ENCODE assay signal across 1 cellular context in the genomic region with DNA sequence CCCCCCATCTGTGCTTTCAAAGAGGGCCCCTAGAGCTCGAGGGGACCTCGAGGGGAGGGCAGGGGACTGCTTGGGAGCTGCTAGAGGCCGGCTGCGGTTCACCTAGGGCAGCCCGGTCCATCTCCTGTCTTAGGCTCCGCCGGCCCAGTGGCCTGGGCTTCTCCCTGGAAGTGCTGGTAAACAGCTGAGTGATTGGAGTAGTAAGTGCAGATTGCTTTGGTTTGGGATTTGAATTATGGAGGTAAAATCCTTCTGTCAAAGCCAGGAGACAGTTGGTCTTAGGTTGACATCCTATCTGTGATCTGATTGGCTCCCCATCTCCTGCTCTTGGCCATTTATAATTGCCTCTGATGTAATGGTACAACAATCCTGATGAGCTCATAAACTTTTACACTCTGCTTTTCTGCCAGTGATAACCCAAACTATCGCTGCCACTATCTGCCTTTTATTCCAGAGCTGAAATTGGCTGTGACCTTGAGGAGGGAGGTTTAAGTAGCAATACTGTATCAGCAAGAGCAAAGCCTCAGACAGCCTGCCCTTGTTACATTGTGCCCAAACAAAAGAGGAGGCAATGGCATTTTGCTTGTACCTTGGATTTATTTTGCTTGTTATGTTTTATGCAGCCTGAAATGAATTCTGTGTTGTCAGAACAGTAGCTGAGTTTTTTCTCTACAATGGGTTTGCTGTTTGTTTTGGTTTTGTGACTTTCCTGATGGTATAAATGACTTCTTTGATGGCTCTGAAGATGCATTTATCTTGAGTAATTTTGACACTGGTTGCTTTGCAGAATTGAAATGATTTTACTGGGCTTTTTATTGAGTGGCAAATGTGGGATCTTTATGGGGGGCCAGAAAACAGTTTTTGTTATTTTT.
TF ChIP-seq lines count a peak whose summit lies in the region.

No MANE protein-coding gene starts in this region.

TF ChIP-seq in HepG2, 621 proteins besides CTCF, POLR2A, EP300 and RAD21 (continued from another document and continues in another):
- TF ChIP-seq, protein P1, sequence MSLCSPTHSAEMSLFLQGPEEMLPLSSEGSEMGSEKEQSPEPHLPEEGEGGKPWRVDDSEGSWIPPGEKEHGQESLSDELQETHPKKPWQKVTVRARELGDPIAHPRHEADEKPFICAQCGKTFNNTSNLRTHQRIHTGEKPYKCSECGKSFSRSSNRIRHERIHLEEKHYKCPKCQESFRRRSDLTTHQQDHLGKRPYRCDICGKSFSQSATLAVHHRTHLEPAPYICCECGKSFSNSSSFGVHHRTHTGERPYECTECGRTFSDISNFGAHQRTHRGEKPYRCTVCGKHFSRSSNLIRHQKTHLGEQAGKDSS (CRISPR knock-in tag; IDR thresholded peaks at IDR 0.05; ENCODE audit: borderline replicate concordance, low read depth): no peak
- TF ChIP-seq MXI1 (IDR thresholded peaks at IDR 0.05; ENCODE audit: borderline replicate concordance, low read depth, low read length) (peak; percentile 86; the same call in 2 of the 3 replicates), POLR2AphosphoS5 (IDR thresholded peaks at IDR 0.05; ENCODE audit: low read depth, low read length) (peak; percentile 28; the same call in 1 of the 2 replicates), MAFK (conservative IDR thresholded peaks at IDR 0.05 in 1 of 2, IDR thresholded peaks at IDR 0.05 in 1 of 2; ENCODE audit: low read length in 2 of 2) (no peak), XBP1 (CRISPR knock-in tag; IDR thresholded peaks at IDR 0.05) (no peak), HOXA3 (CRISPR knock-in tag; IDR thresholded peaks at IDR 0.05) (peak; percentile 24; the same call in 1 of the 2 replicates), GATAD1 (CRISPR knock-in tag; IDR thresholded peaks at IDR 0.05) (no peak), U2AF2 (IDR thresholded peaks at IDR 0.05; ENCODE audit: low read depth, low read length) (no peak), ZSCAN22 (CRISPR knock-in tag; IDR thresholded peaks at IDR 0.05) (no peak), ZNF660 (CRISPR knock-in tag; IDR thresholded peaks at IDR 0.05; ENCODE audit: borderline replicate concordance, low read depth) (no peak), ZNF33B (CRISPR knock-in tag; IDR thresholded peaks at IDR 0.05) (no peak), CHD2 (IDR thresholded peaks at IDR 0.05; ENCODE audit: low read depth, low read length) (no peak), GABPB1 (CRISPR knock-in tag; IDR thresholded peaks at IDR 0.05) (peak; percentile 29; the same call in 1 of the 2 replicates), ZC3H13 (CRISPR knock-in tag; IDR thresholded peaks at IDR 0.05) (no peak), THAP11 (CRISPR knock-in tag; IDR thresholded peaks at IDR 0.05) (no peak; the same call in 1 of the 2 replicates), TBL1XR1 (IDR thresholded peaks at IDR 0.05; ENCODE audit: borderline replicate concordance, low read length, partially characterized antibody) (peak; percentile 33), CEBPG (CRISPR knock-in tag; IDR thresholded peaks at IDR 0.05) (0 out of 2 replicates have a peak, but pooled peaks have one; percentile 22), ZNF816 (CRISPR knock-in tag; IDR thresholded peaks at IDR 0.05; ENCODE audit: borderline replicate concordance) (no peak), ZSCAN25 (CRISPR knock-in tag; IDR thresholded peaks at IDR 0.05) (no peak), RBM22 (optimal IDR thresholded peaks at IDR 0.05; ENCODE audit: low read length) (no peak), SALL1 (CRISPR knock-in tag; IDR thresholded peaks at IDR 0.05) (no peak), FOXA1 (IDR thresholded peaks at IDR 0.05) (no peak), FOXA1 (CRISPR knock-in tag; IDR thresholded peaks at IDR 0.05) (no peak), PPARG (CRISPR knock-in tag; conservative IDR thresholded peaks at IDR 0.05) (no peak), HMG20B (CRISPR knock-in tag; conservative IDR thresholded peaks at IDR 0.05) (no peak), MXD4 (CRISPR knock-in tag; IDR thresholded peaks at IDR 0.05) (0 out of 2 replicates have a peak, but pooled peaks have one; percentile 34), ZNF556 (CRISPR knock-in tag; IDR thresholded peaks at IDR 0.05; ENCODE audit: borderline replicate concordance) (no peak), SIN3A (IDR thresholded peaks at IDR 0.05; ENCODE audit: borderline replicate concordance, low read depth, low read length) (peak; percentile 100), U2AF1 (optimal IDR thresholded peaks at IDR 0.05; ENCODE audit: low read depth, low read length) (no peak), ZBTB1 (CRISPR knock-in tag; IDR thresholded peaks at IDR 0.05; ENCODE audit: borderline replicate concordance) (no peak), ISL2 (CRISPR knock-in tag; IDR thresholded peaks at IDR 0.05) (no peak), ZNF766 (CRISPR knock-in tag; IDR thresholded peaks at IDR 0.05; ENCODE audit: borderline replicate concordance) (no peak), ZFX (CRISPR knock-in tag; IDR thresholded peaks at IDR 0.05; ENCODE audit: low read depth) (peak; percentile 15), SCMH1 (CRISPR knock-in tag; IDR thresholded peaks at IDR 0.05; ENCODE audit: borderline replicate concordance) (no peak), ZNF782 (CRISPR knock-in tag; IDR thresholded peaks at IDR 0.05; ENCODE audit: borderline replicate concordance) (no peak), ZBTB8A (CRISPR knock-in tag; IDR thresholded peaks at IDR 0.05; ENCODE audit: borderline replicate concordance, low read depth) (no peak), ZNF672 (CRISPR knock-in tag; IDR thresholded peaks at IDR 0.05) (no peak), AHR (CRISPR knock-in tag; IDR thresholded peaks at IDR 0.05) (no peak), ZSCAN9 (CRISPR knock-in tag; IDR thresholded peaks at IDR 0.05; ENCODE audit: borderline replicate concordance) (no peak), SRY (CRISPR knock-in tag; IDR thresholded peaks at IDR 0.05) (no peak), GZF1 (CRISPR knock-in tag; IDR thresholded peaks at IDR 0.05) (no peak), BRD4 (CRISPR knock-in tag; IDR thresholded peaks at IDR 0.05) (no peak)
- TF ChIP-seq, protein P2, sequence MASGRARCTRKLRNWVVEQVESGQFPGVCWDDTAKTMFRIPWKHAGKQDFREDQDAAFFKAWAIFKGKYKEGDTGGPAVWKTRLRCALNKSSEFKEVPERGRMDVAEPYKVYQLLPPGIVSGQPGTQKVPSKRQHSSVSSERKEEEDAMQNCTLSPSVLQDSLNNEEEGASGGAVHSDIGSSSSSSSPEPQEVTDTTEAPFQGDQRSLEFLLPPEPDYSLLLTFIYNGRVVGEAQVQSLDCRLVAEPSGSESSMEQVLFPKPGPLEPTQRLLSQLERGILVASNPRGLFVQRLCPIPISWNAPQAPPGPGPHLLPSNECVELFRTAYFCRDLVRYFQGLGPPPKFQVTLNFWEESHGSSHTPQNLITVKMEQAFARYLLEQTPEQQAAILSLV (CRISPR knock-in tag; IDR thresholded peaks at IDR 0.05; ENCODE audit: borderline replicate concordance): no peak
- TF ChIP-seq, protein P3, sequence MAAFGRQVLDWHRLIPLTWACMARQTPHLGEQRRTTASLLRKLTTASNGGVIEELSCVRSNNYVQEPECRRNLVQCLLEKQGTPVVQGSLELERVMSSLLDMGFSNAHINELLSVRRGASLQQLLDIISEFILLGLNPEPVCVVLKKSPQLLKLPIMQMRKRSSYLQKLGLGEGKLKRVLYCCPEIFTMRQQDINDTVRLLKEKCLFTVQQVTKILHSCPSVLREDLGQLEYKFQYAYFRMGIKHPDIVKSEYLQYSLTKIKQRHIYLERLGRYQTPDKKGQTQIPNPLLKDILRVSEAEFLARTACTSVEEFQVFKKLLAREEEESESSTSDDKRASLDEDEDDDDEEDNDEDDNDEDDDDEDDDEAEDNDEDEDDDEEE (CRISPR knock-in tag; IDR thresholded peaks at IDR 0.05): no peak
- TF ChIP-seq, protein P4, sequence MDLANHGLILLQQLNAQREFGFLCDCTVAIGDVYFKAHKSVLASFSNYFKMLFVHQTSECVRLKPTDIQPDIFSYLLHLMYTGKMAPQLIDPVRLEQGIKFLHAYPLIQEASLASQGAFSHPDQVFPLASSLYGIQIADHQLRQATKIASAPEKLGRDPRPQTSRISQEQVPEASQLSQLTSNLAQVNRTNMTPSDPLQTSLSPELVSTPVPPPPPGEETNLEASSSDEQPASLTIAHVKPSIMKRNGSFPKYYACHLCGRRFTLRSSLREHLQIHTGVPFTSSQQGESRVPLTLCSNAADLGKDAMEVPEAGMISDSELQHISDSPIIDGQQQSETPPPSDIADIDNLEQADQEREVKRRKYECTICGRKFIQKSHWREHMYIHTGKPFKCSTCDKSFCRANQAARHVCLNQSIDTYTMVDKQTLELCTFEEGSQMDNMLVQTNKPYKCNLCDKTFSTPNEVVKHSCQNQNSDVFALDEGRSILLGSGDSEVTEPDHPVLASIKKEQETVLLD (CRISPR knock-in tag; IDR thresholded peaks at IDR 0.05; ENCODE audit: low read depth): no peak
- TF ChIP-seq, protein P5, sequence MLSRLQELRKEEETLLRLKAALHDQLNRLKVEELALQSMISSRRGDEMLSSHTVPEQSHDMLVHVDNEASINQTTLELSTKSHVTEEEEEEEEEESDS (CRISPR knock-in tag; IDR thresholded peaks at IDR 0.05; ENCODE audit: borderline replicate concordance): no peak
- TF ChIP-seq, protein P6, sequence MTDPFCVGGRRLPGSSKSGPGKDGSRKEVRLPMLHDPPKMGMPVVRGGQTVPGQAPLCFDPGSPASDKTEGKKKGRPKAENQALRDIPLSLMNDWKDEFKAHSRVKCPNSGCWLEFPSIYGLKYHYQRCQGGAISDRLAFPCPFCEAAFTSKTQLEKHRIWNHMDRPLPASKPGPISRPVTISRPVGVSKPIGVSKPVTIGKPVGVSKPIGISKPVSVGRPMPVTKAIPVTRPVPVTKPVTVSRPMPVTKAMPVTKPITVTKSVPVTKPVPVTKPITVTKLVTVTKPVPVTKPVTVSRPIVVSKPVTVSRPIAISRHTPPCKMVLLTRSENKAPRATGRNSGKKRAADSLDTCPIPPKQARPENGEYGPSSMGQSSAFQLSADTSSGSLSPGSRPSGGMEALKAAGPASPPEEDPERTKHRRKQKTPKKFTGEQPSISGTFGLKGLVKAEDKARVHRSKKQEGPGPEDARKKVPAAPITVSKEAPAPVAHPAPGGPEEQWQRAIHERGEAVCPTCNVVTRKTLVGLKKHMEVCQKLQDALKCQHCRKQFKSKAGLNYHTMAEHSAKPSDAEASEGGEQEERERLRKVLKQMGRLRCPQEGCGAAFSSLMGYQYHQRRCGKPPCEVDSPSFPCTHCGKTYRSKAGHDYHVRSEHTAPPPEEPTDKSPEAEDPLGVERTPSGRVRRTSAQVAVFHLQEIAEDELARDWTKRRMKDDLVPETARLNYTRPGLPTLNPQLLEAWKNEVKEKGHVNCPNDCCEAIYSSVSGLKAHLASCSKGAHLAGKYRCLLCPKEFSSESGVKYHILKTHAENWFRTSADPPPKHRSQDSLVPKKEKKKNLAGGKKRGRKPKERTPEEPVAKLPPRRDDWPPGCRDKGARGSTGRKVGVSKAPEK (CRISPR knock-in tag; IDR thresholded peaks at IDR 0.05; ENCODE audit: borderline replicate concordance): no peak
- TF ChIP-seq, protein P7, sequence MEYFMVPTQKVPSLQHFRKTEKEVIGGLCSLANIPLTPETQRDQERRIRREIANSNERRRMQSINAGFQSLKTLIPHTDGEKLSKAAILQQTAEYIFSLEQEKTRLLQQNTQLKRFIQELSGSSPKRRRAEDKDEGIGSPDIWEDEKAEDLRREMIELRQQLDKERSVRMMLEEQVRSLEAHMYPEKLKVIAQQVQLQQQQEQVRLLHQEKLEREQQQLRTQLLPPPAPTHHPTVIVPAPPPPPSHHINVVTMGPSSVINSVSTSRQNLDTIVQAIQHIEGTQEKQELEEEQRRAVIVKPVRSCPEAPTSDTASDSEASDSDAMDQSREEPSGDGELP (IDR thresholded peaks at IDR 0.05; ENCODE audit: borderline replicate concordance, low read depth): peak; percentile 94
- TF ChIP-seq, protein P8, sequence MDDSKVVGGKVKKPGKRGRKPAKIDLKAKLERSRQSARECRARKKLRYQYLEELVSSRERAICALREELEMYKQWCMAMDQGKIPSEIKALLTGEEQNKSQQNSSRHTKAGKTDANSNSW (CRISPR knock-in tag; IDR thresholded peaks at IDR 0.05; ENCODE audit: borderline replicate concordance): no peak
- TF ChIP-seq, protein P9, sequence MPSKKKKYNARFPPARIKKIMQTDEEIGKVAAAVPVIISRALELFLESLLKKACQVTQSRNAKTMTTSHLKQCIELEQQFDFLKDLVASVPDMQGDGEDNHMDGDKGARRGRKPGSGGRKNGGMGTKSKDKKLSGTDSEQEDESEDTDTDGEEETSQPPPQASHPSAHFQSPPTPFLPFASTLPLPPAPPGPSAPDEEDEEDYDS (CRISPR knock-in tag; IDR thresholded peaks at IDR 0.05): 0 out of 2 replicates have a peak, but pooled peaks have one; percentile 17
- TF ChIP-seq, protein P10, sequence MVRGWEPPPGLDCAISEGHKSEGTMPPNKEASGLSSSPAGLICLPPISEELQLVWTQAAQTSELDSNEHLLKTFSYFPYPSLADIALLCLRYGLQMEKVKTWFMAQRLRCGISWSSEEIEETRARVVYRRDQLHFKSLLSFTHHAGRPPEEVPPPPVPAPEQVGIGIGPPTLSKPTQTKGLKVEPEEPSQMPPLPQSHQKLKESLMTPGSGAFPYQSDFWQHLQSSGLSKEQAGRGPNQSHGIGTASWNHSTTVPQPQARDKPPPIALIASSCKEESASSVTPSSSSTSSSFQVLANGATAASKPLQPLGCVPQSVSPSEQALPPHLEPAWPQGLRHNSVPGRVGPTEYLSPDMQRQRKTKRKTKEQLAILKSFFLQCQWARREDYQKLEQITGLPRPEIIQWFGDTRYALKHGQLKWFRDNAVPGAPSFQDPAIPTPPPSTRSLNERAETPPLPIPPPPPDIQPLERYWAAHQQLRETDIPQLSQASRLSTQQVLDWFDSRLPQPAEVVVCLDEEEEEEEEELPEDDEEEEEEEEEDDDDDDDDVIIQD (CRISPR knock-in tag; IDR thresholded peaks at IDR 0.05; ENCODE audit: low read depth): peak; percentile 58; the same call in 1 of the 2 replicates
- TF ChIP-seq, protein P11, sequence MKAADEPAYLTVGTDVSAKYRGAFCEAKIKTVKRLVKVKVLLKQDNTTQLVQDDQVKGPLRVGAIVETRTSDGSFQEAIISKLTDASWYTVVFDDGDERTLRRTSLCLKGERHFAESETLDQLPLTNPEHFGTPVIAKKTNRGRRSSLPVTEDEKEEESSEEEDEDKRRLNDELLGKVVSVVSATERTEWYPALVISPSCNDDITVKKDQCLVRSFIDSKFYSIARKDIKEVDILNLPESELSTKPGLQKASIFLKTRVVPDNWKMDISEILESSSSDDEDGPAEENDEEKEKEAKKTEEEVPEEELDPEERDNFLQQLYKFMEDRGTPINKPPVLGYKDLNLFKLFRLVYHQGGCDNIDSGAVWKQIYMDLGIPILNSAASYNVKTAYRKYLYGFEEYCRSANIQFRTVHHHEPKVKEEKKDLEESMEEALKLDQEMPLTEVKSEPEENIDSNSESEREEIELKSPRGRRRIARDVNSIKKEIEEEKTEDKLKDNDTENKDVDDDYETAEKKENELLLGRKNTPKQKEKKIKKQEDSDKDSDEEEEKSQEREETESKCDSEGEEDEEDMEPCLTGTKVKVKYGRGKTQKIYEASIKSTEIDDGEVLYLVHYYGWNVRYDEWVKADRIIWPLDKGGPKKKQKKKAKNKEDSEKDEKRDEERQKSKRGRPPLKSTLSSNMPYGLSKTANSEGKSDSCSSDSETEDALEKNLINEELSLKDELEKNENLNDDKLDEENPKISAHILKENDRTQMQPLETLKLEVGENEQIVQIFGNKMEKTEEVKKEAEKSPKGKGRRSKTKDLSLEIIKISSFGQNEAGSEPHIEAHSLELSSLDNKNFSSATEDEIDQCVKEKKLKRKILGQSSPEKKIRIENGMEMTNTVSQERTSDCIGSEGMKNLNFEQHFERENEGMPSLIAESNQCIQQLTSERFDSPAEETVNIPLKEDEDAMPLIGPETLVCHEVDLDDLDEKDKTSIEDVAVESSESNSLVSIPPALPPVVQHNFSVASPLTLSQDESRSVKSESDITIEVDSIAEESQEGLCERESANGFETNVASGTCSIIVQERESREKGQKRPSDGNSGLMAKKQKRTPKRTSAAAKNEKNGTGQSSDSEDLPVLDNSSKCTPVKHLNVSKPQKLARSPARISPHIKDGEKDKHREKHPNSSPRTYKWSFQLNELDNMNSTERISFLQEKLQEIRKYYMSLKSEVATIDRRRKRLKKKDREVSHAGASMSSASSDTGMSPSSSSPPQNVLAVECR (CRISPR knock-in tag; IDR thresholded peaks at IDR 0.05; ENCODE audit: borderline replicate concordance): peak; percentile 95
